Comparison of ENCODE assay signal across 9 cellular contexts in the genomic region with DNA sequence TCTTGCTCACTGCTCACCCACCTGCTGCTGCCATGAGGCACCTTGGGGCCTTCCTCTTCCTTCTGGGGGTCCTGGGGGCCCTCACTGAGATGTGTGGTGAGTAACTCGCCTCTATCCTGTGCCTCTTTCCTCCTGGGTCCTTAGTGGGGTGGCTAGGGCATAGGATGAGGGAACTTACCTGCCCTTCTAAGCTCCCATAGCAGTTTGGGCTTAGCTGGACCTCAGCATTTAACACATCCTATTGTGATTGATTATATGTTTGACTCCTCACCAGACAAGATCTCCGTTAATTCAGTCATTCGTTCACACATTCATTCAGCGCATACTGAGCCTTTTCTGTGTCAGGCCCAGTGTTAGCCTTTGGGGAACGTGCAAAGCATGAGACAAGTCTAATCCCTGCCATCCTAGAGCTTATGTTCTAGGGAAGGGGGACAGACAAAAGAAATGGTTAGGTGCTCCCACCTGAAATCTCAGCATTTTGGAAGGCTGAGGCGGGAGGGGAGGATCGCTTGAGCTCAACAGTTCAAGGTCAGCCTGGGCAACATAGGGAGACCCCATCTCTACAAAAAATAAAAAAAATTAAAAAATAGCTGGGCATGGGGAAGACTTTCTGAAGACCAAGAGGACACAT. TPM values are rescaled to one million over a fixed set of nuclear protein-coding genes. Genes with fewer than 3 reads are reported as not detected.
A peak's percentile ranks its signal among the peaks of the same experiment; 100 is the strongest.
DNase-seq lines count a peak whose midpoint lies in the region; ATAC-seq and TF ChIP-seq lines count a peak whose summit lies in the region.
"Had no signal": no experiment of that assay in that cellular context is flagged by ENCODE, and none has a peak within 500 bp of the region (broad histone marks: within the 10 kb centered on the region; RNA-seq: fewer than 3 reads in every experiment).

No MANE protein-coding gene starts in this region.

- peak overlapping the region; percentile 90 for H3K4me2 ChIP-seq in GM23338

- peaks cover 6% of the 10 kb centered on the region; the same call in 1 of the 2 replicates for H3F3A ChIP-seq in GM23338 (replicated peaks; ENCODE audit: low read depth)

- H3K4me3 Mint-ChIP-seq in GM23338 (peak overlapping the region; percentile 90), glutamatergic neuron (ENCODE audit: unreplicated experiment) (peak overlapping the region; percentile 84)

- H3K36me3 ChIP-seq in GM23338 (ENCODE audit: insufficient read depth), result peaks cover 8% of the 10 kb centered on the region; the same call in 1 of the 2 replicates
- H3K36me3 ChIP-seq in gastrocnemius medialis, result peaks cover 0 to 5% of the 10 kb centered on the region in 2 donors

- no peaks in the 10 kb centered on the region; the same call in 2 of the 3 replicates for H3K9me3 Mint-ChIP-seq in GM23338
- H3K9me3 Mint-ChIP-seq in glutamatergic neuron (ENCODE audit: unreplicated experiment), result peaks cover 5% of the 10 kb centered on the region

- no peaks in the 10 kb centered on the region for H4K20me1 ChIP-seq in GM23338 (replicated peaks; ENCODE audit: insufficient read depth)

- peaks cover 39% of the 10 kb centered on the region for H3K4me1 Mint-ChIP-seq in GM23338
- H3K4me1 Mint-ChIP-seq in glutamatergic neuron (ENCODE audit: low read depth, unreplicated experiment), result peaks cover 8% of the 10 kb centered on the region

- intact Hi-C loops in gastrocnemius medialis (cut with DNase I; ENCODE audit: low total_unique reads), result loop anchor here (2.0 kb wide), 1 partner anchor 27 kb away; a partner anchor contains a TSS

- H3K27me3 ChIP-seq in GM23338 (ENCODE audit: insufficient read depth), result no peaks in the 10 kb centered on the region
- no peaks in the 10 kb centered on the region for H3K27me3 ChIP-seq in gastrocnemius medialis

- H2AFZ ChIP-seq in GM23338, result peak overlapping the region; percentile 96; the same call in 1 of the 2 replicates

- H3K27ac Mint-ChIP-seq in GM23338 (peak overlapping the region; percentile 96), glutamatergic neuron (ENCODE audit: unreplicated experiment) (peak overlapping the region; percentile 93)

- TF ChIP-seq CTCF in GM23338 (conservative IDR thresholded peaks at IDR 0.05; ENCODE audit: low read depth in 2 of 2) (no peak), WI38 (IDR thresholded peaks at IDR 0.05; ENCODE audit: low read depth, low read length) (no peak), glutamatergic neuron (IDR thresholded peaks at IDR 0.05; ENCODE audit: partially characterized antibody, unreplicated experiment) (no peak), gastrocnemius medialis (IDR thresholded peaks at IDR 0.05 in 4 of 5, conservative IDR thresholded peaks at IDR 0.05 in 1 of 5) (no peak)

- peaks cover 8% of the 10 kb centered on the region for H3K79me2 ChIP-seq in GM23338 (replicated peaks; ENCODE audit: insufficient read depth)

- DNase-seq in GM23338 (ENCODE audit: low spot score) (no peak), glutamatergic neuron (no peak), gastrocnemius medialis (no peak), globus pallidus (ENCODE audit: low spot score) (no peak), ecto neural progenitor cell (ENCODE audit: low spot score) (no peak), ACHN (no peak), NCI-H774 (lab: John Stamatoyannopoulos, UW) (no peak)

- ATAC-seq in GM23338 (peak; percentile 4; the same call in 2 of the 3 replicates), gastrocnemius medialis (no peak)

- H3K9me2 ChIP-seq in GM23338 (ENCODE audit: insufficient read depth), result no peaks in the 10 kb centered on the region

- H3K4me1 ChIP-seq in GM23338 (ENCODE audit: insufficient read depth) (peaks cover 36% of the 10 kb centered on the region), gastrocnemius medialis (peaks cover 28 to 31% of the 10 kb centered on the region in 2 donors)

- H3K9me3 ChIP-seq in gastrocnemius medialis, result no peaks in the 10 kb centered on the region

- TF ChIP-seq POLR2A in gastrocnemius medialis (IDR thresholded peaks at IDR 0.05), result no peak

- H3K36me3 Mint-ChIP-seq in GM23338 (ENCODE audit: low read depth), result peaks cover 23% of the 10 kb centered on the region
- H3K36me3 Mint-ChIP-seq in glutamatergic neuron (ENCODE audit: unreplicated experiment), result no peaks in the 10 kb centered on the region

- in situ Hi-C loops in gastrocnemius medialis (cut with MboI; ENCODE audit: low sequenced_read_pairs in 4 of 4), result no loop called here
- in situ Hi-C loops in ACHN (cut with HindIII; ENCODE audit: low pct_ligation_motif_present, low pct_unique_long_range_greater_than_20kb, low sequenced_read_pairs), result no loop called here

- H3K27me3 Mint-ChIP-seq in GM23338 (ENCODE audit: insufficient read depth, low read depth, poor library complexity) (peaks cover 11% of the 10 kb centered on the region), glutamatergic neuron (ENCODE audit: unreplicated experiment) (peaks cover 2% of the 10 kb centered on the region)

- peak overlapping the region; percentile 76 for H3K4me3 ChIP-seq in GM23338
- H3K4me3 ChIP-seq in WI38 (ENCODE audit: low read depth, low read length), result peak overlapping the region; percentile 51
- peak overlapping the region; percentile 68 to 84 (median 73) for H3K4me3 ChIP-seq in gastrocnemius medialis

- H3K27ac ChIP-seq in GM23338 (ENCODE audit: low read depth) (peak overlapping the region; percentile 96), gastrocnemius medialis (peak overlapping the region; percentile 53 to 87 (median 76))

TF ChIP-seq in GM23338, 12 proteins besides CTCF, POLR2A, EP300 and RAD21:
- TF ChIP-seq NANOG (IDR thresholded peaks at IDR 0.05; ENCODE audit: borderline replicate concordance) (no peak), POLR2AphosphoS5 (IDR thresholded peaks at IDR 0.05; ENCODE audit: low read depth) (no peak), STAT1 (IDR thresholded peaks at IDR 0.05; ENCODE audit: unreplicated experiment) (no peak), ZNF114 (CRISPR knock-in tag; IDR thresholded peaks at IDR 0.05) (no peak)
- TF ChIP-seq, protein P1, sequence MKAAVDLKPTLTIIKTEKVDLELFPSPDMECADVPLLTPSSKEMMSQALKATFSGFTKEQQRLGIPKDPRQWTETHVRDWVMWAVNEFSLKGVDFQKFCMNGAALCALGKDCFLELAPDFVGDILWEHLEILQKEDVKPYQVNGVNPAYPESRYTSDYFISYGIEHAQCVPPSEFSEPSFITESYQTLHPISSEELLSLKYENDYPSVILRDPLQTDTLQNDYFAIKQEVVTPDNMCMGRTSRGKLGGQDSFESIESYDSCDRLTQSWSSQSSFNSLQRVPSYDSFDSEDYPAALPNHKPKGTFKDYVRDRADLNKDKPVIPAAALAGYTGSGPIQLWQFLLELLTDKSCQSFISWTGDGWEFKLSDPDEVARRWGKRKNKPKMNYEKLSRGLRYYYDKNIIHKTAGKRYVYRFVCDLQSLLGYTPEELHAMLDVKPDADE (IDR thresholded peaks at IDR 0.05), result no peak
- TF ChIP-seq, protein P2, sequence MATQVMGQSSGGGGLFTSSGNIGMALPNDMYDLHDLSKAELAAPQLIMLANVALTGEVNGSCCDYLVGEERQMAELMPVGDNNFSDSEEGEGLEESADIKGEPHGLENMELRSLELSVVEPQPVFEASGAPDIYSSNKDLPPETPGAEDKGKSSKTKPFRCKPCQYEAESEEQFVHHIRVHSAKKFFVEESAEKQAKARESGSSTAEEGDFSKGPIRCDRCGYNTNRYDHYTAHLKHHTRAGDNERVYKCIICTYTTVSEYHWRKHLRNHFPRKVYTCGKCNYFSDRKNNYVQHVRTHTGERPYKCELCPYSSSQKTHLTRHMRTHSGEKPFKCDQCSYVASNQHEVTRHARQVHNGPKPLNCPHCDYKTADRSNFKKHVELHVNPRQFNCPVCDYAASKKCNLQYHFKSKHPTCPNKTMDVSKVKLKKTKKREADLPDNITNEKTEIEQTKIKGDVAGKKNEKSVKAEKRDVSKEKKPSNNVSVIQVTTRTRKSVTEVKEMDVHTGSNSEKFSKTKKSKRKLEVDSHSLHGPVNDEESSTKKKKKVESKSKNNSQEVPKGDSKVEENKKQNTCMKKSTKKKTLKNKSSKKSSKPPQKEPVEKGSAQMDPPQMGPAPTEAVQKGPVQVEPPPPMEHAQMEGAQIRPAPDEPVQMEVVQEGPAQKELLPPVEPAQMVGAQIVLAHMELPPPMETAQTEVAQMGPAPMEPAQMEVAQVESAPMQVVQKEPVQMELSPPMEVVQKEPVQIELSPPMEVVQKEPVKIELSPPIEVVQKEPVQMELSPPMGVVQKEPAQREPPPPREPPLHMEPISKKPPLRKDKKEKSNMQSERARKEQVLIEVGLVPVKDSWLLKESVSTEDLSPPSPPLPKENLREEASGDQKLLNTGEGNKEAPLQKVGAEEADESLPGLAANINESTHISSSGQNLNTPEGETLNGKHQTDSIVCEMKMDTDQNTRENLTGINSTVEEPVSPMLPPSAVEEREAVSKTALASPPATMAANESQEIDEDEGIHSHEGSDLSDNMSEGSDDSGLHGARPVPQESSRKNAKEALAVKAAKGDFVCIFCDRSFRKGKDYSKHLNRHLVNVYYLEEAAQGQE (IDR thresholded peaks at IDR 0.05; ENCODE audit: unreplicated experiment), result no peak
TF ChIP-seq in GM23338: peak in this region for 0.

RNA-seq across cellular contexts. Expression of a gene that starts 0.4 kb away (rescaled TPM):
- total RNA-seq in GM23338 (2014; rRNA removed; shearing (Covaris generic)), result 31.3 and 38.1 TPM in 2 replicates
- 12.4 and 12.9 TPM in 2 replicates for polyA plus RNA-seq in GM23338 (2016; fragmentation: Nextera tagmentation; extraction: Ambion mirVana)
- total RNA-seq in glutamatergic neuron (ENCODE audit: unreplicated experiment) (4.1 TPM), gastrocnemius medialis (10 to 100 TPM in 3 of 4 donors, 1 to 10 TPM in 1; 5.1 to 12.8 (median 11.7) TPM)

RNA-seq across cellular contexts. Expression of a gene that starts 15.7 kb away (rescaled TPM):
- 76.9 and 78.4 TPM in 2 replicates for total RNA-seq in GM23338 (2014; rRNA removed; shearing (Covaris generic))
- 61.3 and 64.1 TPM in 2 replicates for polyA plus RNA-seq in GM23338 (2016; fragmentation: Nextera tagmentation; extraction: Ambion mirVana)
- total RNA-seq in glutamatergic neuron (ENCODE audit: unreplicated experiment) (40.6 TPM), gastrocnemius medialis (10 to 100 TPM; 56.3 to 72.0 (median 65.8) TPM)

RNA-seq across cellular contexts. Expression of a gene that starts 28.2 kb away (rescaled TPM):
- total RNA-seq in GM23338 (2014; rRNA removed; shearing (Covaris generic)), result 10.4 and 11.3 TPM in 2 replicates
- 2.6 and 4.3 TPM in 2 replicates for polyA plus RNA-seq in GM23338 (2016; fragmentation: Nextera tagmentation; extraction: Ambion mirVana)
- total RNA-seq in glutamatergic neuron (ENCODE audit: unreplicated experiment) (5.0 TPM), gastrocnemius medialis (10 to 100 TPM in 2 of 4 donors, 1 to 10 TPM in 2; 8.5 to 19.3 (median 10.9) TPM)

RNA-seq across cellular contexts. Expression of a gene that starts 33.0 kb away (rescaled TPM):
- total RNA-seq in GM23338 (2014; rRNA removed; shearing (Covaris generic)), result 9.2 and 13.3 TPM in 2 replicates
- 7.5 and 8.2 TPM in 2 replicates for polyA plus RNA-seq in GM23338 (2016; fragmentation: Nextera tagmentation; extraction: Ambion mirVana)
- total RNA-seq in glutamatergic neuron (ENCODE audit: unreplicated experiment) (1.8 TPM), gastrocnemius medialis (1 to 10 TPM in 2 of 4 donors, under 1 TPM in 2; 0.29 to 2.0 (median 1.2) TPM)
- total RNA-seq: T-helper 1 cell treated with Interleukin-12 subunit alpha and Interleukin-12 subunit beta and Interleukin-4 antibody, amounts not matched to agents 30 ng/mL and 1 ng/mL, for 36 hours had no signal
